ENCODE assay signal across 9 cellular contexts in genomic region chr21:20998886-20999285, GRCh38. TPM values are rescaled to one million over a fixed set of nuclear protein-coding genes. Genes with fewer than 3 reads are reported as not detected.
DNase-seq lines count a peak whose midpoint lies in the region; ATAC-seq and TF ChIP-seq lines count a peak whose summit lies in the region.
"Had no signal": no experiment of that assay in that cellular context is flagged by ENCODE, and none has a peak within 500 bp of the region (broad histone marks: within the 10 kb centered on the region; RNA-seq: fewer than 3 reads in every experiment).

No MANE protein-coding gene starts in this region.

- peak overlapping the region; percentile 60 to 75 for H3K4me3 ChIP-seq in ascending aorta
- peak overlapping the region; percentile 61 for H3K4me3 ChIP-seq in suprapubic skin

- intact Hi-C loops in activated CD4-positive, alpha-beta T cell treated with anti-CD3 and anti-CD28 coated beads, Interleukin-2, amount 10 ng/mL, durations not matched to agents 24 days and 14 days (cut with micrococcal nuclease) = loop anchor here (5.0 kb wide), 1 partner anchor 1793 kb away; no protein-coding TSS in a partner anchor
- intact Hi-C loops in ascending aorta (cut with DNase I) = loop anchor here (5.0 kb wide), 2 partner anchors 198 to 1793 kb away; no protein-coding TSS in a partner anchor

- H3K27me3 ChIP-seq in ascending aorta = no peaks in the 10 kb centered on the region
- H3K27me3 ChIP-seq in suprapubic skin = peaks cover 8% of the 10 kb centered on the region

- H3K4me1 ChIP-seq in ascending aorta = peaks cover 8% of the 10 kb centered on the region in 2 donors
- peaks cover 19% of the 10 kb centered on the region for H3K4me1 ChIP-seq in suprapubic skin

- no peak for DNase-seq in activated CD4-positive, alpha-beta T cell treated with anti-CD3 and anti-CD28 coated beads, Interleukin-2, amount 10 ng/mL, durations not matched to agents 24 days and 14 days
- no peak for DNase-seq in activated CD4-positive, alpha-beta T cell treated with anti-CD3 and anti-CD28 coated beads for 1 hour
- DNase-seq in ascending aorta (ENCODE audit: low spot score in 2 of 2) (no peak), medulla oblongata (ENCODE audit: extremely low spot score) (peak; percentile 36), suprapubic skin (ENCODE audit: low spot score in 2 of 2) (no peak), NCI-H128 (lab: John Stamatoyannopoulos, UW; ENCODE audit: unreplicated experiment) (no peak)
- no peak for DNase-seq in stimulated activated CD4-positive, alpha-beta T cell treated with anti-CD3 and anti-CD28 coated beads, Interleukin-15, amount 100 ng/mL, for 24 hours

- no peak for TF ChIP-seq EP300 in suprapubic skin (IDR thresholded peaks at IDR 0.05)

- H3K27me3 Mint-ChIP-seq in activated CD4-positive, alpha-beta T cell treated with anti-CD3 and anti-CD28 coated beads, Interleukin-2, amount 10 ng/mL, durations not matched to agents 24 days and 14 days = peaks cover 36% of the 10 kb centered on the region

- H3K27ac ChIP-seq in ascending aorta = no peak overlapping the region
- no peak overlapping the region for H3K27ac ChIP-seq in suprapubic skin

- H3K36me3 Mint-ChIP-seq in activated CD4-positive, alpha-beta T cell treated with anti-CD3 and anti-CD28 coated beads, Interleukin-2, amount 10 ng/mL, durations not matched to agents 24 days and 14 days (ENCODE audit: low read depth) = no peaks in the 10 kb centered on the region
- H3K36me3 Mint-ChIP-seq: memory B cell had no signal

- peak overlapping the region; percentile 78 for H3K4me3 Mint-ChIP-seq in activated CD4-positive, alpha-beta T cell treated with anti-CD3 and anti-CD28 coated beads, Interleukin-2, amount 10 ng/mL, durations not matched to agents 24 days and 14 days

- no peak for ATAC-seq in GM19328 (IDR thresholded peaks at IDR 0.05; ENCODE audit: unreplicated experiment)

- TF ChIP-seq CTCF in ascending aorta (IDR thresholded peaks at IDR 0.05) = no peak
- no peak for TF ChIP-seq CTCF in suprapubic skin (IDR thresholded peaks at IDR 0.05)

- no peaks in the 10 kb centered on the region for H3K9me3 Mint-ChIP-seq in activated CD4-positive, alpha-beta T cell treated with anti-CD3 and anti-CD28 coated beads, Interleukin-2, amount 10 ng/mL, durations not matched to agents 24 days and 14 days
- H3K9me3 Mint-ChIP-seq: memory B cell had no signal

- H3K36me3 ChIP-seq in ascending aorta (no peaks in the 10 kb centered on the region), suprapubic skin (no peaks in the 10 kb centered on the region)

- H3K9me3 ChIP-seq in ascending aorta = no peaks in the 10 kb centered on the region
- no peaks in the 10 kb centered on the region for H3K9me3 ChIP-seq in suprapubic skin

- peaks cover 5% of the 10 kb centered on the region for H3K4me1 Mint-ChIP-seq in activated CD4-positive, alpha-beta T cell treated with anti-CD3 and anti-CD28 coated beads, Interleukin-2, amount 10 ng/mL, durations not matched to agents 24 days and 14 days
- H3K4me1 Mint-ChIP-seq: memory B cell had no signal

- H3K27ac Mint-ChIP-seq in activated CD4-positive, alpha-beta T cell treated with anti-CD3 and anti-CD28 coated beads, Interleukin-2, amount 10 ng/mL, durations not matched to agents 24 days and 14 days = no peak overlapping the region
- H3K27ac Mint-ChIP-seq: memory B cell had no signal

- no peak for TF ChIP-seq POLR2A in suprapubic skin (IDR thresholded peaks at IDR 0.05)

- WGBS in suprapubic skin = 13% methylated on average over 5 of the region's 5 CpGs

RNA-seq across cellular contexts. Expression of gene NCAM2, which starts 0.7 kb away (rescaled TPM):
- total RNA-seq in activated CD4-positive, alpha-beta T cell treated with anti-CD3 and anti-CD28 coated beads, Interleukin-2, amount 10 ng/mL, durations not matched to agents 24 days and 14 days = 0.14 TPM in 1 of 2 replicates, not detected in the other
- total RNA-seq in ascending aorta (7.2 TPM), suprapubic skin (1 to 10 TPM in 1 of 4 donors, under 1 TPM in 3; 0.25 to 1.0 (median 0.92) TPM)
